13 cellular contexts compared by ENCODE assay signal in the genomic region with DNA sequence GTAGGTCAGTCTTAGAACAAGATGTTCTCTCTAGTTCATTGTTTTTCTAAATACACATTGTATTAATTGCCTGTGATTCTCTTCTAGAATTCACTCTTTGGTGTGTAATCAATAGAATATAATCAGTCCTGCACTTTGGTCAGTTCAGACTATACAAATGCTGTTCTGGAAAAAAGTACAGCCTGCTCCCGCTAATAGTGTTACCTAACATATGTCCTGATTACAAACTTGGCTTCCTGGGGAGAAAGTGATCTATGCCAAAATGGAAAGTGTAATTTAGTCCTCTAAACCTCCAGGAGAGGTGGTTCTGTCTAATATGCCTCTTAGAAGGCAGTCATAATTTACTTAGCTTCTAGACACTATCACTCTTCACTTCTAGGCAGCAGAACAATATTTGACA.
"Had no signal": no experiment of that assay in that cellular context is flagged by ENCODE, and none has a peak within 500 bp of the region (broad histone marks: within the 10 kb centered on the region; RNA-seq: fewer than 3 reads in every experiment).

No MANE protein-coding gene starts in this region.

- H3K36me3 ChIP-seq: brain microvascular endothelial cell, stomach had no signal

- H3K27me3 ChIP-seq: brain microvascular endothelial cell, foreskin keratinocyte, stomach had no signal

- H3K9me3 ChIP-seq: stomach had no signal

- H3K4me1 ChIP-seq: foreskin keratinocyte had no signal

- H3K4me3 ChIP-seq: stomach had no signal

- DNase-seq: activated CD4-positive, alpha-beta T cell treated with anti-CD3 and anti-CD28 coated beads, Interleukin-2, amount 10 ng/mL, durations not matched to agents 7 days and 5 days; activated CD4-positive, CD25-positive, alpha-beta regulatory T cell; activated effector memory CD4-positive, alpha-beta T cell treated with Interleukin-2 at 50 U/mL for 16 hours; activated T-cell treated with anti-CD3 and anti-CD28 coated beads, Interleukin-2, amount 50 U/mL, for 1 hour; amygdala; brain microvascular endothelial cell; foreskin keratinocyte; head of caudate nucleus; mesenchymal stem cell; stimulated activated CD4-positive, alpha-beta T cell treated with anti-CD3 and anti-CD28 coated beads, Interleukin-4, amount 100 ng/mL, for 4 hours; stomach; T-helper 2 cell had no signal

- ATAC-seq: activated naive CD4-positive, alpha-beta T cell treated with anti-CD3 and anti-CD28 coated beads, Interleukin-2, amount 50 U/mL, for 72 hours; foreskin keratinocyte had no signal

- H3K27ac ChIP-seq: brain microvascular endothelial cell, foreskin keratinocyte had no signal
